In the genomic region with DNA sequence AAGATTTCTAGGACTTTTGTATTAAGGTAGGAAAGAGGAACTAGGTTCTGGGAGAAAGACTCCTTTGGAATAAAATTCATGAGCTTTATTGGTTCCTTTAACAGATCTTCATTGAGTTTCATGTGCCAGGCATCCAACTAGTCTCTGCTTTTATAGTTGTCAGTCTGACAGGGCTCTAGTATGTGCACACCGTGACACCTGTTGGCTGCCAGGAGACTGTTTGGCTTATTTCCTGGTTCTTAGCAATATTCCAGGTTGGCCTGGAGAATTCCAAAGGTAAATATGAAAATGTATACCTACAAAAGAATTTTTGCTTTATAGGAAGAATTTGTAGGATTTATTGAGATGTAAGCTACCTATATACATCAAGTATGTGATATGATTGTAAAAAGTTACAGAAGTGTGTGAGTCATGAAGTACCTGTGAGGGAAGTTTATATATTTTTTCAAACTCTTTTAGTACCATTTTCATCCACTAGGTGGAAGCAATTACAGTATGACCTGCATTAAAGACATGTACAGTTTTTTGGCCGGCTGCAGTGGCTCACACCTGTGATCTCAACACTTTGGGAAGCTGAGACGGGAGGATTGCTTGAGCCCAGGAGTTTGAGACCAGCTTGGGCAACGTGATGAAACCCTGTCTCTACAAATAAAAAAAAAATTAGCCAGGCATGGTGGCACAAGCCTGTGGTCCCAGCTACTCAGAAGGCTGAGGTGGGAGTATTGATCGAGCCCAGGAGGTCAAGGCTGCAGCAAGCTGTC, we compare ENCODE assay signal across 7 cellular contexts. TPM values are rescaled to one million over a fixed set of nuclear protein-coding genes. Genes with fewer than 3 reads are reported as not detected.
DNase-seq lines count a peak whose midpoint lies in the region; ATAC-seq and TF ChIP-seq lines count a peak whose summit lies in the region.

No MANE protein-coding gene starts in this region.

- H3K27me3 ChIP-seq in heart right ventricle (no peaks in the 10 kb centered on the region), gastrocnemius medialis (no peaks in the 10 kb centered on the region)

- ATAC-seq in GM19468 (IDR thresholded peaks at IDR 0.05; ENCODE audit: extremely low read depth, unreplicated experiment): peak; percentile 44
- peak; percentile 88 for ATAC-seq in HG03469 (IDR thresholded peaks at IDR 0.05; ENCODE audit: unreplicated experiment)
- ATAC-seq in activated naive CD4-positive, alpha-beta T cell treated with anti-CD3 and anti-CD28 coated beads, Interleukin-2, amount 50 U/mL, for 72 hours: peak; percentile 66 to 68
- ATAC-seq in heart right ventricle: peak in 7 of 8 donors; percentile 46 to 73 (median 68)
- peak; percentile 75 to 83 for ATAC-seq in gastrocnemius medialis

- H3K36me3 ChIP-seq in heart right ventricle (peaks cover 0 to 48% (median 21%) of the 10 kb centered on the region in 9 donors), gastrocnemius medialis (peaks cover 2 to 27% of the 10 kb centered on the region in 2 donors)

- in situ Hi-C loops in gastrocnemius medialis (cut with MboI; ENCODE audit: low sequenced_read_pairs in 4 of 4): loop anchor here (5.0 to 10.0 kb wide), 2 partner anchors 235 to 237 kb away; no protein-coding TSS in a partner anchor

- H3K4me3 ChIP-seq in heart right ventricle (no peak overlapping the region), gastrocnemius medialis (no peak overlapping the region)

- intact Hi-C loops in heart right ventricle (cut with DNase I) (loop anchor here in 9 of 10 donors (2.0 to 10.0 kb wide), 6 partner anchors 125 to 242 kb away; no protein-coding TSS in a partner anchor), gastrocnemius medialis (cut with DNase I; ENCODE audit: low total_unique reads) (loop anchor here (1.0 to 10.0 kb wide), 3 partner anchors 95 to 235 kb away; no protein-coding TSS in a partner anchor)

- peak overlapping the region in 1 of 2 donors; percentile 14 for H3K27ac Mint-ChIP-seq in activated naive CD4-positive, alpha-beta T cell treated with anti-CD3 and anti-CD28 coated beads, Interleukin-2, amount 50 U/mL, for 72 hours

- no peak overlapping the region for H3K27ac ChIP-seq in heart right ventricle
- peak overlapping the region in 3 of 4 donors; percentile 13 to 43 (median 27) for H3K27ac ChIP-seq in gastrocnemius medialis

- DNase-seq in ELR (ENCODE audit: low read depth): peak; percentile 65
- DNase-seq in NCI-H510A (lab: John Stamatoyannopoulos, UW): peak; percentile 46
- no peak for DNase-seq in activated naive CD4-positive, alpha-beta T cell treated with anti-CD3 and anti-CD28 coated beads, Interleukin-2, amount 50 U/mL, for 72 hours (ENCODE audit: low spot score in 2 of 2)
- DNase-seq in heart right ventricle: peak in 1 of 2 donors; percentile 11
- DNase-seq in gastrocnemius medialis: peak; percentile 48 to 80

- no peaks in the 10 kb centered on the region for H3K9me3 Mint-ChIP-seq in activated naive CD4-positive, alpha-beta T cell treated with anti-CD3 and anti-CD28 coated beads, Interleukin-2, amount 50 U/mL, for 72 hours

- peaks cover 6 to 9% of the 10 kb centered on the region in 2 donors for H3K36me3 Mint-ChIP-seq in activated naive CD4-positive, alpha-beta T cell treated with anti-CD3 and anti-CD28 coated beads, Interleukin-2, amount 50 U/mL, for 72 hours

- H3K9me3 ChIP-seq in heart right ventricle (peaks cover 0 to 8% (median 0%) of the 10 kb centered on the region in 11 donors), gastrocnemius medialis (no peaks in the 10 kb centered on the region)

- TF ChIP-seq CTCF in heart right ventricle (IDR thresholded peaks at IDR 0.05) (peak; percentile 45 to 72 (median 62)), gastrocnemius medialis (IDR thresholded peaks at IDR 0.05 in 4 of 5, conservative IDR thresholded peaks at IDR 0.05 in 1 of 5) (peak; percentile 66 to 80 (median 69))

- 28 to 33% methylated on average over 5 of the region's 5 CpGs for WGBS in heart right ventricle, 2 donors

- TF ChIP-seq POLR2A in gastrocnemius medialis (IDR thresholded peaks at IDR 0.05): no peak

- H3K4me1 ChIP-seq in heart right ventricle (peaks cover 0 to 3% (median 0%) of the 10 kb centered on the region in 9 donors), gastrocnemius medialis (peaks cover 0 to 3% of the 10 kb centered on the region in 2 donors)

RNA-seq across cellular contexts. Expression of a gene that starts 35.2 kb away (rescaled TPM):
- total RNA-seq in activated naive CD4-positive, alpha-beta T cell treated with anti-CD3 and anti-CD28 coated beads, Interleukin-2, amount 50 U/mL, for 72 hours: 10 to 100 TPM; 22.6 to 39.1 TPM
- total RNA-seq in heart right ventricle: 10 to 100 TPM; 47.4 to 83.4 (median 66.3) TPM
- 100 to 1,000 TPM in 1 of 2 donors, 10 to 100 TPM in 1; 42.0 to 112 TPM for polyA plus RNA-seq in heart right ventricle
- total RNA-seq in gastrocnemius medialis: 10 to 100 TPM; 14.5 to 33.6 (median 16.8) TPM

RNA-seq across cellular contexts. Expression of a gene that starts 35.3 kb away (rescaled TPM):
- total RNA-seq in activated naive CD4-positive, alpha-beta T cell treated with anti-CD3 and anti-CD28 coated beads, Interleukin-2, amount 50 U/mL, for 72 hours: 10 to 100 TPM; 10.9 to 18.4 TPM
- 10 to 100 TPM in 9 of 10 donors, 1 to 10 TPM in 1; 9.9 to 16.4 (median 13.5) TPM for total RNA-seq in heart right ventricle
- 10 to 100 TPM in 1 of 2 donors, 1 to 10 TPM in 1; 5.9 to 23.1 TPM for polyA plus RNA-seq in heart right ventricle
- total RNA-seq in gastrocnemius medialis: 10 to 100 TPM in 3 of 4 donors, 1 to 10 TPM in 1; 8.6 to 12.2 (median 10.8) TPM

Comparison
In these comparisons a context has a peak if more than half of its experiments do, and no peak if none do; other contexts are left out.
1. DNase-seq: peak in ELR (single experiment), NCI-H510A (single experiment) and gastrocnemius medialis (2 of 2); none in activated naive CD4-positive, alpha-beta T cell treated with anti-CD3 and anti-CD28 coated beads, Interleukin-2, amount 50 U/mL, for 72 hours (0 of 2).
2. H3K27ac ChIP-seq: peak in gastrocnemius medialis (3 of 4); none in heart right ventricle (0 of 10).
3. Peak in every context shown above with its lines, with median percentiles within 50 percentile points of each other: ATAC-seq.